16 cellular contexts compared by ENCODE assay signal in the genomic region with DNA sequence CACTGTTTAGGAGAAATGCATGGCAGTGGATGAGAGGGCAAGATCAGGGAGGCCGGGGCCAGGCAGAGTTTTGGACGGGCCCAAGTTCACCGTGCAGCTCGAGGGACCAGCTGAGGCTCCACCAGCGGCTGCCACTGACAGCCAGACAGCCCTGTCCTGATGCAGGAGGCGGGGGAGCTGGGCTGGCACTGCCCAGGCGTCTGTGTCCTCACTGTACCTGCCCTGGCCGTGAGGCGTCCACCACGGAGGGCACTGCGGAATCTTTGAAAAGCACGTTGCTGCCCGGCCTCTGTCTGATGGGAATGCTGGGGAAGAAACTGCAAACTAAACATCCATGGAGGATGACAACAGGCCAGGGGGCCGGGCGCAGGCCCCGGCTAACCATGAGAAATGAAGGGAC.
"Had no signal": no experiment of that assay in that cellular context is flagged by ENCODE, and none has a peak within 500 bp of the region (broad histone marks: within the 10 kb centered on the region; RNA-seq: fewer than 3 reads in every experiment).

No MANE protein-coding gene starts in this region.

- H3K9me3 Mint-ChIP-seq: activated naive CD4-positive, alpha-beta T cell treated with anti-CD3 and anti-CD28 coated beads, Interleukin-2, amount 10 ng/mL, durations not matched to agents 7 days and 5 days; activated T-helper 17 cell treated with anti-CD3 and anti-CD28 coated beads, Interleukin-2, amount 50 U/mL, for 72 hours; neural crest cell; stimulated activated naive CD8-positive, alpha-beta T cell treated with anti-CD3 and anti-CD28 coated beads, Interleukin-15, Interleukin-2, amounts not matched to agents 100 ng/mL and 50 ng/mL, for 24 hours had no signal

- H3K27me3 Mint-ChIP-seq: activated naive CD4-positive, alpha-beta T cell treated with anti-CD3 and anti-CD28 coated beads, Interleukin-2, amount 10 ng/mL, durations not matched to agents 7 days and 5 days; activated T-helper 17 cell treated with anti-CD3 and anti-CD28 coated beads, Interleukin-2, amount 50 U/mL, for 72 hours; stimulated activated naive CD8-positive, alpha-beta T cell treated with anti-CD3 and anti-CD28 coated beads, Interleukin-15, Interleukin-2, amounts not matched to agents 100 ng/mL and 50 ng/mL, for 24 hours had no signal

- H3K27me3 ChIP-seq: gastrocnemius medialis, left lung, tibial nerve, uterus had no signal

- H3K36me3 ChIP-seq: uterus had no signal

- H3K4me1 ChIP-seq: gastrocnemius medialis, left lung, tibial nerve, uterus had no signal

- H3K4me3 Mint-ChIP-seq: activated naive CD4-positive, alpha-beta T cell treated with anti-CD3 and anti-CD28 coated beads, Interleukin-2, amount 10 ng/mL, durations not matched to agents 7 days and 5 days; activated T-helper 17 cell treated with anti-CD3 and anti-CD28 coated beads, Interleukin-2, amount 50 U/mL, for 72 hours; neural crest cell; stimulated activated naive CD8-positive, alpha-beta T cell treated with anti-CD3 and anti-CD28 coated beads, Interleukin-15, Interleukin-2, amounts not matched to agents 100 ng/mL and 50 ng/mL, for 24 hours had no signal

- H3K27ac ChIP-seq: gastrocnemius medialis, left lung, tibial nerve, uterus had no signal

- DNase-seq: activated CD4-positive, alpha-beta T cell treated with anti-CD3 and anti-CD28 coated beads, Interleukin-2, amount 50 U/mL, for 1 hour; activated naive CD4-positive, alpha-beta T cell treated with anti-CD3 and anti-CD28 coated beads, Interleukin-2, amount 10 ng/mL, durations not matched to agents 7 days and 5 days; activated T-cell treated with anti-CD3 and anti-CD28 coated beads for 4 hours; amniotic stem cell; effector CD4-positive, alpha-beta T cell; gastrocnemius medialis; left lung; mammary epithelial cell; stimulated activated CD4-positive, alpha-beta T cell treated with anti-CD3 and anti-CD28 coated beads, Interleukin-12 subunit alpha, Interleukin-12 subunit beta, amount 100 ng/mL, for 4 hours; stimulated activated CD4-positive, alpha-beta T cell treated with anti-CD3 and anti-CD28 coated beads, Interleukin-2, amount 100 ng/mL, for 24 hours; T1000; uterus had no signal

- H3K4me3 ChIP-seq: gastrocnemius medialis, left lung, tibial nerve, uterus had no signal

- H3K27ac Mint-ChIP-seq: activated naive CD4-positive, alpha-beta T cell treated with anti-CD3 and anti-CD28 coated beads, Interleukin-2, amount 10 ng/mL, durations not matched to agents 7 days and 5 days had no signal

- H3K9me3 ChIP-seq: gastrocnemius medialis, left lung, tibial nerve, uterus had no signal

- ATAC-seq: activated T-helper 17 cell treated with anti-CD3 and anti-CD28 coated beads, Interleukin-2, amount 50 U/mL, for 72 hours; gastrocnemius medialis; left lung had no signal
